18 cellular contexts compared by ENCODE assay signal in genomic region chr2:196437626-196438025, GRCh38.
DNase-seq lines count a peak whose midpoint lies in the region; ATAC-seq, FAIRE-seq and TF ChIP-seq lines count a peak whose summit lies in the region.
"Had no signal": no experiment of that assay in that cellular context is flagged by ENCODE, and none has a peak within 500 bp of the region (broad histone marks: within the 10 kb centered on the region; RNA-seq: fewer than 3 reads in every experiment).

No MANE protein-coding gene starts in this region.

- in situ Hi-C loops in mammary epithelial cell (cut with MboI; ENCODE audit: low sequenced_read_pairs in 2 of 2), result no loop called here
- in situ Hi-C loops in K562 (cut with MboI), result no loop called here
- in situ Hi-C loops in HAP-1 (cut with MboI; ENCODE audit: low sequenced_read_pairs), result no loop called here

- dilution Hi-C loops in mammary epithelial cell (cut with HindIII; ENCODE audit: low sequenced_read_pairs), result no loop called here

- 80% methylated on average over 5 of the region's 6 CpGs for WGBS in mammary epithelial cell (ENCODE audit: low coverage, missing lambda C conversion rate)
- 34% methylated on average over 4 of the region's 6 CpGs for WGBS in K562 (ENCODE audit: insufficient coverage, low coverage, missing lambda C conversion rate)

- H3K36me3 ChIP-seq in mammary epithelial cell (ENCODE audit: insufficient read depth, low read length), result no peaks in the 10 kb centered on the region
- no peaks in the 10 kb centered on the region for H3K36me3 ChIP-seq in K562 (ENCODE audit: control insufficient read depth, insufficient read depth, low read length)
- H3K36me3 ChIP-seq in HAP-1 (replicated peaks), result no peaks in the 10 kb centered on the region
- H3K36me3 ChIP-seq in SJCRH30, result no peaks in the 10 kb centered on the region

- DNase-seq in MCF 10A (ENCODE audit: unreplicated experiment) (no peak), mammary epithelial cell (no peak), K562 (ENCODE audit: extremely low read depth in 1 of 4, low spot score in 3 of 4) (no peak), nephron progenitor cell (no peak), HAP-1 (ENCODE audit: low spot score in 2 of 2) (no peak), NCI-H1092 (lab: John Stamatoyannopoulos, UW) (no peak), SJCRH30 (no peak)
- DNase-seq: AML-193; Caco-2; CD4-positive, alpha-beta T cell; GDM1; GOT3; H9 had no signal

- H3K27me3 Mint-ChIP-seq in MCF 10A (ENCODE audit: insufficient read depth, unreplicated experiment) (no peaks in the 10 kb centered on the region), nephron progenitor cell (ENCODE audit: low read depth, poor library complexity) (peaks cover 3% of the 10 kb centered on the region)
- H3K27me3 Mint-ChIP-seq: CD4-positive, alpha-beta T cell had no signal

- H3K27me3 ChIP-seq in mammary epithelial cell (ENCODE audit: insufficient read depth, low read length) (peaks cover 2% of the 10 kb centered on the region), K562 (ENCODE audit: control insufficient read depth in 2 of 2, insufficient read depth in 2 of 2, low read length in 2 of 2) (no peaks in the 10 kb centered on the region), HAP-1 (ENCODE audit: low read depth) (0 out of 2 replicates have a peak, but pooled peaks cover 3% of the 10 kb centered on the region), SJCRH30 (no peaks in the 10 kb centered on the region)

- H4K20me1 ChIP-seq in mammary epithelial cell (ENCODE audit: insufficient read depth, low read length) (no peaks in the 10 kb centered on the region), K562 (replicated peaks; ENCODE audit: control insufficient read depth, insufficient read depth, low read length) (no peaks in the 10 kb centered on the region)

- intact Hi-C loops in MCF 10A (cut with micrococcal nuclease), result no loop called here
- intact Hi-C loops in mammary epithelial cell (cut with micrococcal nuclease), result no loop called here
- intact Hi-C loops in K562 (cut with micrococcal nuclease), result no loop called here

- H3K4me3 ChIP-seq in mammary epithelial cell (replicated peaks in 1 of 3; ENCODE audit: insufficient read depth in 1 of 3, low read depth in 2 of 3, low read length in 3 of 3) (no peak overlapping the region), K562 (no peak overlapping the region), HAP-1 (no peak overlapping the region), SJCRH30 (no peak overlapping the region)
- H3K4me3 ChIP-seq: A549 had no signal

- H3K36me3 Mint-ChIP-seq in MCF 10A (ENCODE audit: insufficient read depth, unreplicated experiment), result no peaks in the 10 kb centered on the region
- H3K36me3 Mint-ChIP-seq in nephron progenitor cell (ENCODE audit: low read depth), result no peaks in the 10 kb centered on the region

- peaks cover 4% of the 10 kb centered on the region for H3K4me1 Mint-ChIP-seq in MCF 10A (ENCODE audit: insufficient read depth, unreplicated experiment)
- peaks cover 7% of the 10 kb centered on the region for H3K4me1 Mint-ChIP-seq in nephron progenitor cell
- H3K4me1 Mint-ChIP-seq: H9 had no signal

- H3K9me3 Mint-ChIP-seq in MCF 10A (ENCODE audit: unreplicated experiment) (no peaks in the 10 kb centered on the region), nephron progenitor cell (no peaks in the 10 kb centered on the region)
- H3K9me3 Mint-ChIP-seq: CD4-positive, alpha-beta T cell; H9 had no signal

- no peak overlapping the region for H3K4me2 ChIP-seq in mammary epithelial cell (ENCODE audit: insufficient read depth, low read depth, low read length)
- no peak overlapping the region for H3K4me2 ChIP-seq in K562 (ENCODE audit: insufficient read depth, low read length)
- H3K4me2 ChIP-seq: A549 had no signal

- H3K9me1 ChIP-seq in K562 (ENCODE audit: control insufficient read depth, insufficient read depth, low read length), result no peaks in the 10 kb centered on the region

- no peak overlapping the region for H3K4me3 Mint-ChIP-seq in MCF 10A (ENCODE audit: unreplicated experiment)
- no peak overlapping the region for H3K4me3 Mint-ChIP-seq in nephron progenitor cell
- H3K4me3 Mint-ChIP-seq: CD4-positive, alpha-beta T cell; H9 had no signal

- TF ChIP-seq CTCF in MCF 10A (IDR thresholded peaks at IDR 0.05; ENCODE audit: unreplicated experiment) (no peak), mammary epithelial cell (conservative IDR thresholded peaks at IDR 0.05 in 1 of 2, IDR thresholded peaks at IDR 0.05 in 1 of 2; ENCODE audit: extremely low read depth in 1 of 2, insufficient read depth in 1 of 2, low read depth in 1 of 2, low read length in 2 of 2) (no peak), K562 (IDR thresholded peaks at IDR 0.05 in 2 of 3, conservative IDR thresholded peaks at IDR 0.05 in 1 of 3; ENCODE audit: insufficient read depth in 2 of 3, low read depth in 1 of 3, low read length in 3 of 3) (no peak), nephron progenitor cell (IDR thresholded peaks at IDR 0.05) (no peak)

- H2AFZ ChIP-seq in mammary epithelial cell (ENCODE audit: low read depth, low read length), result no peak overlapping the region
- peak overlapping the region; percentile 40; the same call in 1 of the 2 replicates for H2AFZ ChIP-seq in K562 (ENCODE audit: low read depth, low read length)

- POLR2A ChIA-PET in MCF 10A (lab: Yijun Ruan, JAX), result no interaction called here
- POLR2A ChIA-PET in K562 (lab: Yijun Ruan, JAX), result no interaction called here

- no peak for FAIRE-seq in K562 (lab: Jason Lieb, UNC)
- FAIRE-seq: A549, D721Med had no signal

- no peak for TF ChIP-seq POLR2A in K562 (conservative IDR thresholded peaks at IDR 0.05)

- no peak for TF ChIP-seq RAD21 in K562 (CRISPR knock-in tag; conservative IDR thresholded peaks at IDR 0.05 in 1 of 2, IDR thresholded peaks at IDR 0.05 in 1 of 2)

- H3K27ac ChIP-seq in mammary epithelial cell (ENCODE audit: insufficient read depth, low read depth, low read length) (no peak overlapping the region), K562 (ENCODE audit: extremely low read depth, low read depth, low read length) (no peak overlapping the region), SJCRH30 (no peak overlapping the region)
- H3K27ac ChIP-seq: 22Rv1, A549, C4-2B, HL-60 had no signal

- H3K9ac ChIP-seq in mammary epithelial cell (ENCODE audit: insufficient read depth, low read length) (no peak overlapping the region), K562 (ENCODE audit: insufficient read depth in 1 of 2, low read depth in 2 of 2, low read length in 2 of 2) (no peak overlapping the region)

- no peaks in the 10 kb centered on the region for H3K79me2 ChIP-seq in mammary epithelial cell (ENCODE audit: insufficient read depth, low read length)
- H3K79me2 ChIP-seq in K562 (ENCODE audit: control insufficient read depth, insufficient read depth, low read length), result no peaks in the 10 kb centered on the region

- no peaks in the 10 kb centered on the region for H3K4me1 ChIP-seq in mammary epithelial cell (ENCODE audit: insufficient read depth, low read length)
- H3K4me1 ChIP-seq in K562 (replicated peaks in 1 of 2; ENCODE audit: control insufficient read depth in 2 of 2, insufficient read depth in 2 of 2, low read length in 2 of 2), result no peaks in the 10 kb centered on the region
- no peaks in the 10 kb centered on the region for H3K4me1 ChIP-seq in HAP-1
- no peaks in the 10 kb centered on the region for H3K4me1 ChIP-seq in SJCRH30
- H3K4me1 ChIP-seq: A549, Caco-2 had no signal

- BruUV-seq in MCF 10A (replicated peaks; lab: Mats Ljungman, UMichigan) (no TSS peak), mammary epithelial cell (replicated peaks; lab: Mats Ljungman, UMichigan) (no TSS peak), K562 (replicated peaks; lab: Mats Ljungman, UMichigan) (no TSS peak)

- no peaks in the 10 kb centered on the region for H3K9me3 ChIP-seq in mammary epithelial cell (replicated peaks; ENCODE audit: insufficient read depth, low read length)
- no peaks in the 10 kb centered on the region for H3K9me3 ChIP-seq in K562 (replicated peaks; ENCODE audit: control insufficient read depth, insufficient read depth, low read depth, low read length)
- H3K9me3 ChIP-seq in HAP-1, result no peaks in the 10 kb centered on the region
- no peaks in the 10 kb centered on the region for H3K9me3 ChIP-seq in SJCRH30 (replicated peaks)
- H3K9me3 ChIP-seq: A549, Caco-2 had no signal

- CTCF ChIA-PET in MCF 10A (lab: Yijun Ruan, JAX) (no interaction called here), mammary epithelial cell (lab: Charles Lee; ENCODE audit: low non-redundant PET) (no interaction called here), K562 (lab: Yijun Ruan, JAX; ENCODE audit: low intra/inter-chr PET ratio) (no interaction called here)

- H3K27ac Mint-ChIP-seq in MCF 10A (ENCODE audit: low read depth, unreplicated experiment) (peak overlapping the region; percentile 2), nephron progenitor cell (peak overlapping the region; percentile 64)
- H3K27ac Mint-ChIP-seq: CD4-positive, alpha-beta T cell; H9 had no signal

- no peak for ATAC-seq in K562
- ATAC-seq: A549 had no signal

- TF ChIP-seq EP300 in K562 (IDR thresholded peaks at IDR 0.05; ENCODE audit: low read length), result no peak

TF ChIP-seq in K562, 482 proteins besides CTCF, POLR2A, EP300 and RAD21 (continues in another document):
- TF ChIP-seq L3MBTL2 (IDR thresholded peaks at IDR 0.05) (peak; percentile 68), CREB3 (tag; conservative IDR thresholded peaks at IDR 0.05; ENCODE audit: low read depth) (no peak), VEZF1 (CRISPR knock-in tag; IDR thresholded peaks at IDR 0.05) (no peak)
